1 cellular context compared by ENCODE assay signal in the genomic region with DNA sequence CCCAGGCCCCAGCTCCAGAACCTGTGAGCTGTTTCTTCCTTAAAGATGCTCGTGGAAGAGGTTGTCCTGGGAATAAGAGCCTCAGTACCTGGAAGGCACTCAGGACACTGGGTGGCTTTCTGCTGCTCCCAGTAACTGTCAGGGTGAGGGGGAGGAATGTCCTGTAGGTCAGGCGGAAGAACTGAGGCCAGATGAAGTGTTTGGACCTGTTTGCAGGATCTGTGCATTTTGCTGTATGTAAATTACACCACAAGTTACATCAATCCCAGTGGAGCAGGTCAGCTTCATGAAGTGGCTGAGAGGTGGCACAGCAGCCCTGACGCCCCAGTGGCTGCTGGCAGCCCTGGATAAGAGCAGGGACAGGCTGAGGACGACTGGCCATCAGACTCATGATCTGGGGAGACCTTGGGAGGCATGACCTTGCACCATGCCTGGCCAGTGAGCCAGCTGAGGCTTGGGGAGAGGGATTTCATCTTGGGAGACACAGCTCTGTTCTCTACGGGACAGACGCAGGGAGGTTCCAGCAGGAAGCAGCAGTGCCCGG.
TF ChIP-seq lines count a peak whose summit lies in the region.

No MANE protein-coding gene starts in this region.

TF ChIP-seq in WTC11, 78 proteins besides CTCF, POLR2A, EP300 and RAD21:
- TF ChIP-seq, protein P1, sequence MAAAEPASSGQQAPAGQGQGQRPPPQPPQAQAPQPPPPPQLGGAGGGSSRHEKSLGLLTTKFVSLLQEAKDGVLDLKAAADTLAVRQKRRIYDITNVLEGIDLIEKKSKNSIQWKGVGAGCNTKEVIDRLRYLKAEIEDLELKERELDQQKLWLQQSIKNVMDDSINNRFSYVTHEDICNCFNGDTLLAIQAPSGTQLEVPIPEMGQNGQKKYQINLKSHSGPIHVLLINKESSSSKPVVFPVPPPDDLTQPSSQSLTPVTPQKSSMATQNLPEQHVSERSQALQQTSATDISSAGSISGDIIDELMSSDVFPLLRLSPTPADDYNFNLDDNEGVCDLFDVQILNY (CRISPR knock-in tag; IDR thresholded peaks at IDR 0.05): no peak
- TF ChIP-seq, protein P2, sequence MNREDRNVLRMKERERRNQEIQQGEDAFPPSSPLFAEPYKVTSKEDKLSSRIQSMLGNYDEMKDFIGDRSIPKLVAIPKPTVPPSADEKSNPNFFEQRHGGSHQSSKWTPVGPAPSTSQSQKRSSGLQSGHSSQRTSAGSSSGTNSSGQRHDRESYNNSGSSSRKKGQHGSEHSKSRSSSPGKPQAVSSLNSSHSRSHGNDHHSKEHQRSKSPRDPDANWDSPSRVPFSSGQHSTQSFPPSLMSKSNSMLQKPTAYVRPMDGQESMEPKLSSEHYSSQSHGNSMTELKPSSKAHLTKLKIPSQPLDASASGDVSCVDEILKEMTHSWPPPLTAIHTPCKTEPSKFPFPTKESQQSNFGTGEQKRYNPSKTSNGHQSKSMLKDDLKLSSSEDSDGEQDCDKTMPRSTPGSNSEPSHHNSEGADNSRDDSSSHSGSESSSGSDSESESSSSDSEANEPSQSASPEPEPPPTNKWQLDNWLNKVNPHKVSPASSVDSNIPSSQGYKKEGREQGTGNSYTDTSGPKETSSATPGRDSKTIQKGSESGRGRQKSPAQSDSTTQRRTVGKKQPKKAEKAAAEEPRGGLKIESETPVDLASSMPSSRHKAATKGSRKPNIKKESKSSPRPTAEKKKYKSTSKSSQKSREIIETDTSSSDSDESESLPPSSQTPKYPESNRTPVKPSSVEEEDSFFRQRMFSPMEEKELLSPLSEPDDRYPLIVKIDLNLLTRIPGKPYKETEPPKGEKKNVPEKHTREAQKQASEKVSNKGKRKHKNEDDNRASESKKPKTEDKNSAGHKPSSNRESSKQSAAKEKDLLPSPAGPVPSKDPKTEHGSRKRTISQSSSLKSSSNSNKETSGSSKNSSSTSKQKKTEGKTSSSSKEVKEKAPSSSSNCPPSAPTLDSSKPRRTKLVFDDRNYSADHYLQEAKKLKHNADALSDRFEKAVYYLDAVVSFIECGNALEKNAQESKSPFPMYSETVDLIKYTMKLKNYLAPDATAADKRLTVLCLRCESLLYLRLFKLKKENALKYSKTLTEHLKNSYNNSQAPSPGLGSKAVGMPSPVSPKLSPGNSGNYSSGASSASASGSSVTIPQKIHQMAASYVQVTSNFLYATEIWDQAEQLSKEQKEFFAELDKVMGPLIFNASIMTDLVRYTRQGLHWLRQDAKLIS (CRISPR knock-in tag; IDR thresholded peaks at IDR 0.05; ENCODE audit: borderline replicate concordance): no peak
- TF ChIP-seq CBFB (CRISPR knock-in tag; IDR thresholded peaks at IDR 0.05; ENCODE audit: low read depth): no peak
- TF ChIP-seq TP53 (CRISPR knock-in tag; IDR thresholded peaks at IDR 0.05): no peak
- TF ChIP-seq NFATC4 (CRISPR knock-in tag; IDR thresholded peaks at IDR 0.05): no peak
- TF ChIP-seq, protein P3, sequence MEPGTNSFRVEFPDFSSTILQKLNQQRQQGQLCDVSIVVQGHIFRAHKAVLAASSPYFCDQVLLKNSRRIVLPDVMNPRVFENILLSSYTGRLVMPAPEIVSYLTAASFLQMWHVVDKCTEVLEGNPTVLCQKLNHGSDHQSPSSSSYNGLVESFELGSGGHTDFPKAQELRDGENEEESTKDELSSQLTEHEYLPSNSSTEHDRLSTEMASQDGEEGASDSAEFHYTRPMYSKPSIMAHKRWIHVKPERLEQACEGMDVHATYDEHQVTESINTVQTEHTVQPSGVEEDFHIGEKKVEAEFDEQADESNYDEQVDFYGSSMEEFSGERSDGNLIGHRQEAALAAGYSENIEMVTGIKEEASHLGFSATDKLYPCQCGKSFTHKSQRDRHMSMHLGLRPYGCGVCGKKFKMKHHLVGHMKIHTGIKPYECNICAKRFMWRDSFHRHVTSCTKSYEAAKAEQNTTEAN (CRISPR knock-in tag; IDR thresholded peaks at IDR 0.05): no peak
